ENCODE assay signal across 1 cellular context in genomic region chr10:61465807-61466425, GRCh38.
TF ChIP-seq lines count a peak whose summit lies in the region.

No MANE protein-coding gene starts in this region.

TF ChIP-seq in IMR-90, 13 proteins besides CTCF, POLR2A, EP300 and RAD21:
- peak; percentile 69 for TF ChIP-seq CEBPB (IDR thresholded peaks at IDR 0.05; ENCODE audit: low read depth, low read length)
- TF ChIP-seq RCOR1 (IDR thresholded peaks at IDR 0.05; ENCODE audit: insufficient replicate concordance, low read length), result no peak
